Comparison of ENCODE assay signal across 14 cellular contexts in the genomic region with DNA sequence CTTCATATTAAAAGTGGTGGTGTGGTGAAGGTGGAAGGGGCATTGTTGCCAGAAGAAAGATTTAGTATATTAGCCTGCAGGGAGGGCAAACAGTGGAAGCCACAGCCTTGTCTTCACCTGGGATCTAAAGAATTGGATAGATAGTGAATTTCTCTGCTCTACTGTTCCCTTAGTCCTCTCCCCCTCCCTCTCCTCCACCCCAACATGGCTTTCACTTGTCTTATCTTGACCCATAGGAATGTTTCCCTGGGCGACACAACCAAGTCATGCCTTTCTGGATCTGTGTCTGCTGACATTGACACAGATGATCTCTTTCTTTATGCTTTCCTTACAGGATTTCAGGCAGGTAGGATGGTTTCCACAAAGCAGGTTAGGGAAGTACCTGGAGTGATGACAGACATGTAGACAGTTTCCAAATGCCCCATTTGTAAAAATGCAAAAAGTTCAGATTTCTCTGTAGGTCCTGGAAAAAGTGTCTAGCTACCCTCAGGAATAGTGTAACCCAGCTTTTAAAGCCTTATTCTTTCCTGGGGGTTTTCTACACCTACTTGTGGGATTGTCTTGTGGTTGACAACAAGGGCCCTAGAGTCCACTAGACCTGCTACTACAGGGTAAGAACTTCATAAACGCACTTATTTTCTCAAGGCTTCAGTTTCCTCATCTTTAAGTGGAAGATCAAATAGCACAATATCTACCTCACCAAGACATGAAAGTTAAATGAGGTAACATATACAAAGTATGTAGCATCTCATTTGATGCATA.
DNase-seq lines count a peak whose midpoint lies in the region; ATAC-seq, FAIRE-seq and TF ChIP-seq lines count a peak whose summit lies in the region.
"Had no signal": no experiment of that assay in that cellular context is flagged by ENCODE, and none has a peak within 500 bp of the region (broad histone marks: within the 10 kb centered on the region; RNA-seq: fewer than 3 reads in every experiment).

No MANE protein-coding gene starts in this region.

- H3K9me3 Mint-ChIP-seq in activated CD8-positive, alpha-beta T cell treated with anti-CD3 and anti-CD28 coated beads, Interleukin-2, amount 10 ng/mL, durations not matched to agents 7 days and 5 days (ENCODE audit: insufficient read depth): no peaks in the 10 kb centered on the region
- H3K9me3 Mint-ChIP-seq: IgD-negative memory B cell; naive thymus-derived CD8-positive, alpha-beta T cell had no signal

- TF ChIP-seq CTCF in A549 (IDR thresholded peaks at IDR 0.05) (no peak), body of pancreas (IDR thresholded peaks at IDR 0.05) (no peak), prostate gland (IDR thresholded peaks at IDR 0.05) (no peak)

- intact Hi-C loops in body of pancreas (cut with DNase I): no loop called here
- intact Hi-C loops in prostate gland (cut with DNase I): no loop called here

- TF ChIP-seq EP300 in A549 (IDR thresholded peaks at IDR 0.05): no peak

- peak overlapping the region; percentile 61 for H3K4me2 ChIP-seq in A549

- no peak overlapping the region for H3K4me3 Mint-ChIP-seq in T-helper 17 cell
- H3K4me3 Mint-ChIP-seq in activated CD8-positive, alpha-beta T cell treated with anti-CD3 and anti-CD28 coated beads, Interleukin-2, amount 10 ng/mL, durations not matched to agents 7 days and 5 days: no peak overlapping the region
- H3K4me3 Mint-ChIP-seq: IgD-negative memory B cell; naive thymus-derived CD8-positive, alpha-beta T cell had no signal

- no peak overlapping the region for H3K27ac Mint-ChIP-seq in T-helper 17 cell
- H3K27ac Mint-ChIP-seq in activated CD8-positive, alpha-beta T cell treated with anti-CD3 and anti-CD28 coated beads, Interleukin-2, amount 10 ng/mL, durations not matched to agents 7 days and 5 days: no peak overlapping the region
- H3K27ac Mint-ChIP-seq: IgD-negative memory B cell had no signal

- no peaks in the 10 kb centered on the region for H3K4me1 Mint-ChIP-seq in T-helper 17 cell
- peaks cover under 1% of the 10 kb centered on the region for H3K4me1 Mint-ChIP-seq in activated CD8-positive, alpha-beta T cell treated with anti-CD3 and anti-CD28 coated beads, Interleukin-2, amount 10 ng/mL, durations not matched to agents 7 days and 5 days (ENCODE audit: low read depth)
- H3K4me1 Mint-ChIP-seq: naive thymus-derived CD8-positive, alpha-beta T cell had no signal

- no peak for TF ChIP-seq RAD21 in A549 (conservative IDR thresholded peaks at IDR 0.05 in 1 of 2, IDR thresholded peaks at IDR 0.05 in 1 of 2)

- H3K4me3 ChIP-seq in A549 (no peak overlapping the region; the same call in 2 of the 3 replicates), body of pancreas (no peak overlapping the region), prostate gland (no peak overlapping the region)

- H3K27me3 Mint-ChIP-seq in T-helper 17 cell: peaks cover 64% of the 10 kb centered on the region
- peaks cover 28% of the 10 kb centered on the region for H3K27me3 Mint-ChIP-seq in activated CD8-positive, alpha-beta T cell treated with anti-CD3 and anti-CD28 coated beads, Interleukin-2, amount 10 ng/mL, durations not matched to agents 7 days and 5 days (ENCODE audit: low read depth)

- no peak for DNase-seq in A549 (ENCODE audit: low read depth in 1 of 2, low spot score in 1 of 2)
- DNase-seq in DMS79 treated with DMSO at 0.1 percent for 48 hours (lab: John Stamatoyannopoulos, UW): peak; percentile 88
- DNase-seq in body of pancreas: no peak
- DNase-seq in prostate gland (ENCODE audit: low spot score): no peak
- no peak for DNase-seq in T-helper 17 cell
- no peak for DNase-seq in activated CD8-positive, alpha-beta T cell treated with anti-CD3 and anti-CD28 coated beads, Interleukin-2, amount 10 ng/mL, durations not matched to agents 7 days and 5 days
- DNase-seq in NCI-H446 treated with DMSO at 0.1 percent for 48 hours (lab: John Stamatoyannopoulos, UW): no peak
- DNase-seq: activated effector memory CD4-positive, alpha-beta T cell treated with Interleukin-2 at 50 U/mL for 16 hours; AML-193; foreskin keratinocyte; naive thymus-derived CD8-positive, alpha-beta T cell; stimulated activated CD4-positive, alpha-beta T cell treated with anti-CD3 and anti-CD28 coated beads, Interleukin-1b, Interleukin-23, amount 100 ng/mL, for 48 hours had no signal

- FAIRE-seq in A549 (lab: Jason Lieb, UNC): no peak

- H3K4me1 ChIP-seq in A549 (peaks cover 11% of the 10 kb centered on the region; the same call in 2 of the 3 replicates), body of pancreas (peaks cover 16% of the 10 kb centered on the region), prostate gland (replicated peaks) (peaks cover 9% of the 10 kb centered on the region)
- H3K4me1 ChIP-seq: foreskin keratinocyte had no signal

- WGBS in A549 (ENCODE audit: missing lambda C conversion rate): 42% methylated on average over 2 of the region's 2 CpGs
- 35 to 51% methylated on average over 2 of the region's 2 CpGs for WGBS in body of pancreas, 2 donors
- 49% methylated on average over 2 of the region's 2 CpGs for WGBS in prostate gland

- peaks cover 2% of the 10 kb centered on the region for H3K36me3 Mint-ChIP-seq in T-helper 17 cell (ENCODE audit: low read depth)
- H3K36me3 Mint-ChIP-seq in activated CD8-positive, alpha-beta T cell treated with anti-CD3 and anti-CD28 coated beads, Interleukin-2, amount 10 ng/mL, durations not matched to agents 7 days and 5 days (ENCODE audit: low read depth): no peaks in the 10 kb centered on the region
- H3K36me3 Mint-ChIP-seq: IgD-negative memory B cell; naive thymus-derived CD8-positive, alpha-beta T cell had no signal

- no peak overlapping the region for H3K27ac ChIP-seq in A549
- peak overlapping the region in 3 of 4 donors; percentile 21 to 54 (median 53) for H3K27ac ChIP-seq in body of pancreas
- H3K27ac ChIP-seq in prostate gland: peak overlapping the region; percentile 54 to 55
- H3K27ac ChIP-seq: foreskin keratinocyte had no signal

- no peak for TF ChIP-seq POLR2A in A549 (IDR thresholded peaks at IDR 0.05; ENCODE audit: low read length)
- TF ChIP-seq POLR2A in body of pancreas (IDR thresholded peaks at IDR 0.05): no peak
- TF ChIP-seq POLR2A in prostate gland (IDR thresholded peaks at IDR 0.05): no peak

- no peaks in the 10 kb centered on the region for H3K9me3 ChIP-seq in A549
- no peaks in the 10 kb centered on the region for H3K9me3 ChIP-seq in body of pancreas
- no peaks in the 10 kb centered on the region for H3K9me3 ChIP-seq in prostate gland
- no peaks in the 10 kb centered on the region for H3K9me3 ChIP-seq in T-helper 17 cell (ENCODE audit: control insufficient read depth, low read length, poor library complexity, severe bottlenecking)

- CTCF ChIA-PET in A549 (lab: Yijun Ruan, JAX): interaction anchor here (0.8 to 1.5 kb wide), 2 partner anchors 122 to 133 kb away, joined by 3 read pairs; no protein-coding TSS in a partner anchor
- CTCF ChIA-PET in activated CD8-positive, alpha-beta T cell treated with anti-CD3 and anti-CD28 coated beads, Interleukin-2, amount 10 ng/mL, durations not matched to agents 7 days and 5 days (lab: Charles Lee): interaction anchor here (1.2 kb wide), 1 partner anchor 122 kb away, joined by 3 read pairs; no protein-coding TSS in a partner anchor

- no peaks in the 10 kb centered on the region for H3K36me3 ChIP-seq in body of pancreas (replicated peaks in 1 of 2; ENCODE audit: insufficient read depth in 1 of 2, low read depth in 2 of 2)
- no peaks in the 10 kb centered on the region for H3K36me3 ChIP-seq in prostate gland

- peak in 1 of 2 experiments; percentile 19; a peak in 2 of 6 replicates for ATAC-seq in A549
- ATAC-seq in body of pancreas: no peak
- no peak for ATAC-seq in T-helper 17 cell
- ATAC-seq in activated CD8-positive, alpha-beta T cell treated with anti-CD3 and anti-CD28 coated beads, Interleukin-2, amount 10 ng/mL, durations not matched to agents 7 days and 5 days: no peak
- ATAC-seq in HG02588 (IDR thresholded peaks at IDR 0.05; ENCODE audit: unreplicated experiment): no peak
- ATAC-seq: foreskin keratinocyte; naive thymus-derived CD8-positive, alpha-beta T cell had no signal

- POLR2A ChIA-PET in A549 (lab: Yijun Ruan, JAX): no interaction called here
- POLR2A ChIA-PET in activated CD8-positive, alpha-beta T cell treated with anti-CD3 and anti-CD28 coated beads, Interleukin-2, amount 10 ng/mL, durations not matched to agents 7 days and 5 days (lab: Charles Lee): no interaction called here

- no peaks in the 10 kb centered on the region for H3K27me3 ChIP-seq in body of pancreas
- H3K27me3 ChIP-seq in prostate gland (replicated peaks; ENCODE audit: insufficient read depth): no peaks in the 10 kb centered on the region
- H3K27me3 ChIP-seq: foreskin keratinocyte had no signal

TF ChIP-seq in A549, 52 proteins besides CTCF, POLR2A, EP300 and RAD21:
- no peak for TF ChIP-seq CBX2 (IDR thresholded peaks at IDR 0.05; ENCODE audit: borderline replicate concordance, low read depth)
- TF ChIP-seq NPAS2 (CRISPR knock-in tag; IDR thresholded peaks at IDR 0.05; ENCODE audit: borderline replicate concordance): no peak
- no peak for TF ChIP-seq EHF (CRISPR knock-in tag; IDR thresholded peaks at IDR 0.05)
- TF ChIP-seq, protein P1, sequence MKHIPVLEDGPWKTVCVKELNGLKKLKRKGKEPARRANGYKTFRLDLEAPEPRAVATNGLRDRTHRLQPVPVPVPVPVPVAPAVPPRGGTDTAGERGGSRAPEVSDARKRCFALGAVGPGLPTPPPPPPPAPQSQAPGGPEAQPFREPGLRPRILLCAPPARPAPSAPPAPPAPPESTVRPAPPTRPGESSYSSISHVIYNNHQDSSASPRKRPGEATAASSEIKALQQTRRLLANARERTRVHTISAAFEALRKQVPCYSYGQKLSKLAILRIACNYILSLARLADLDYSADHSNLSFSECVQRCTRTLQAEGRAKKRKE (CRISPR knock-in tag; IDR thresholded peaks at IDR 0.05; ENCODE audit: low read depth): no peak
- no peak for TF ChIP-seq TFCP2L1 (CRISPR knock-in tag; IDR thresholded peaks at IDR 0.05)
- TF ChIP-seq HOXA7 (CRISPR knock-in tag; IDR thresholded peaks at IDR 0.05): no peak

Comparison
In these comparisons a context has a peak if more than half of its experiments do, and no peak if none do; other contexts are left out.
1. H3K27ac ChIP-seq: peak in body of pancreas (3 of 4) and prostate gland (2 of 2); none in A549 (0 of 2).